Comparison of ENCODE assay signal across 23 cellular contexts in genomic region chr9:128908372-128908771, GRCh38. TPM values are rescaled to one million over a fixed set of nuclear protein-coding genes. Genes with fewer than 3 reads are reported as not detected.
DNase-seq lines count a peak whose midpoint lies in the region; ATAC-seq and TF ChIP-seq lines count a peak whose summit lies in the region.
"Had no signal": no experiment of that assay in that cellular context is flagged by ENCODE, and none has a peak within 500 bp of the region (broad histone marks: within the 10 kb centered on the region; RNA-seq: fewer than 3 reads in every experiment).

No MANE protein-coding gene starts in this region.

- H3K79me2 ChIP-seq in PC-9 (ENCODE audit: low read depth) = peaks cover 33% of the 10 kb centered on the region

- H3F3A ChIP-seq in PC-9 (ENCODE audit: insufficient read depth, low read depth) = peaks cover 54% of the 10 kb centered on the region

- intact Hi-C loops in CD4-positive, alpha-beta T cell (cut with DNase I, micrococcal nuclease) = no loop called here
- intact Hi-C loops in psoas muscle (cut with DNase I) (no loop called here), PC-9 (cut with micrococcal nuclease; ENCODE audit: unreplicated experiment) (no loop called here)

- H3K4me3 ChIP-seq in psoas muscle = no peak overlapping the region
- no peak overlapping the region for H3K4me3 ChIP-seq in PC-9
- H3K4me3 ChIP-seq: BLaER1, K562, SJSA1 had no signal

- CTCF ChIA-PET in CD4-positive, alpha-beta T cell (lab: Charles Lee) = interaction anchor here (1.3 kb wide), 1 partner anchor 10 kb away, joined by 3 read pairs; no protein-coding TSS in a partner anchor
- CTCF ChIA-PET in PC-9 (lab: Charles Lee) = interaction anchor here (0.8 kb wide), 1 partner anchor 120 kb away, joined by 7 read pairs; the partner anchor contains the start of gene SH3GLB2

- no peaks in the 10 kb centered on the region for H3K27me3 Mint-ChIP-seq in T-helper 1 cell treated with Interleukin-12 subunit alpha and Interleukin-12 subunit beta and Interleukin-4 antibody, amounts not matched to agents 30 μg/mL and 1 μg/mL, for 36 hours (ENCODE audit: low read depth)
- no peaks in the 10 kb centered on the region for H3K27me3 Mint-ChIP-seq in CD4-positive, alpha-beta T cell
- peaks cover 3% of the 10 kb centered on the region for H3K27me3 Mint-ChIP-seq in nephron progenitor cell (ENCODE audit: low read depth, poor library complexity)
- H3K27me3 Mint-ChIP-seq: CD4-positive, CD25-positive, alpha-beta regulatory T cell had no signal

- H3K36me3 Mint-ChIP-seq in T-helper 1 cell treated with Interleukin-12 subunit alpha and Interleukin-12 subunit beta and Interleukin-4 antibody, amounts not matched to agents 30 μg/mL and 1 μg/mL, for 36 hours (ENCODE audit: low read depth) = peaks cover 40% of the 10 kb centered on the region
- peaks cover 70% of the 10 kb centered on the region for H3K36me3 Mint-ChIP-seq in CD4-positive, alpha-beta T cell (ENCODE audit: low read depth)
- H3K36me3 Mint-ChIP-seq in nephron progenitor cell (ENCODE audit: low read depth) = peaks cover 37% of the 10 kb centered on the region

- WGBS in psoas muscle, 3 donors = 97 to 98% (median 97%) methylated on average over 24 of the region's 24 CpGs

- H3K4me2 ChIP-seq in PC-9 = no peak overlapping the region
- H3K4me2 ChIP-seq: BLaER1 had no signal

- no peaks in the 10 kb centered on the region for H3K9me3 Mint-ChIP-seq in T-helper 1 cell treated with Interleukin-12 subunit alpha and Interleukin-12 subunit beta and Interleukin-4 antibody, amounts not matched to agents 30 μg/mL and 1 μg/mL, for 36 hours
- no peaks in the 10 kb centered on the region for H3K9me3 Mint-ChIP-seq in CD4-positive, alpha-beta T cell
- no peaks in the 10 kb centered on the region for H3K9me3 Mint-ChIP-seq in nephron progenitor cell

- no peak overlapping the region for H3K27ac ChIP-seq in CD4-positive, alpha-beta T cell (ENCODE audit: low read depth, low read length)
- H3K27ac ChIP-seq in psoas muscle = no peak overlapping the region
- no peak overlapping the region for H3K27ac ChIP-seq in PC-9
- H3K27ac ChIP-seq: BLaER1, SJSA1 had no signal

- POLR2A ChIA-PET in CD4-positive, alpha-beta T cell (lab: Charles Lee) = no interaction called here
- POLR2A ChIA-PET in PC-9 (lab: Charles Lee; ENCODE audit: unreplicated experiment) = no interaction called here

- H3K4me1 ChIP-seq in psoas muscle (peaks cover 36% of the 10 kb centered on the region), PC-9 (replicated peaks; ENCODE audit: insufficient read depth) (peaks cover 48% of the 10 kb centered on the region)

- BruUV-seq in PC-9 (replicated peaks; lab: Mats Ljungman, UMichigan) = no TSS peak

- no peaks in the 10 kb centered on the region for H4K20me1 ChIP-seq in PC-9 (ENCODE audit: insufficient read depth)

- no peak overlapping the region for H3K4me3 Mint-ChIP-seq in T-helper 1 cell treated with Interleukin-12 subunit alpha and Interleukin-12 subunit beta and Interleukin-4 antibody, amounts not matched to agents 30 μg/mL and 1 μg/mL, for 36 hours
- no peak overlapping the region for H3K4me3 Mint-ChIP-seq in CD4-positive, alpha-beta T cell
- no peak overlapping the region for H3K4me3 Mint-ChIP-seq in nephron progenitor cell

- no peaks in the 10 kb centered on the region for H3K9me3 ChIP-seq in CD4-positive, alpha-beta T cell (ENCODE audit: control insufficient read depth, low read length)
- H3K9me3 ChIP-seq in psoas muscle (no peaks in the 10 kb centered on the region), PC-9 (ENCODE audit: insufficient read depth, low read depth) (no peaks in the 10 kb centered on the region)
- H3K9me3 ChIP-seq: BLaER1, SJSA1 had no signal

- peaks cover 48% of the 10 kb centered on the region for H3K4me1 Mint-ChIP-seq in T-helper 1 cell treated with Interleukin-12 subunit alpha and Interleukin-12 subunit beta and Interleukin-4 antibody, amounts not matched to agents 30 μg/mL and 1 μg/mL, for 36 hours (ENCODE audit: low read depth)
- peaks cover 49% of the 10 kb centered on the region for H3K4me1 Mint-ChIP-seq in CD4-positive, alpha-beta T cell (ENCODE audit: low read depth)
- peaks cover 27% of the 10 kb centered on the region for H3K4me1 Mint-ChIP-seq in nephron progenitor cell

- peak overlapping the region; percentile 15 for H3K27ac Mint-ChIP-seq in T-helper 1 cell treated with Interleukin-12 subunit alpha and Interleukin-12 subunit beta and Interleukin-4 antibody, amounts not matched to agents 30 μg/mL and 1 μg/mL, for 36 hours
- peak overlapping the region; percentile 65 for H3K27ac Mint-ChIP-seq in CD4-positive, alpha-beta T cell
- H3K27ac Mint-ChIP-seq in nephron progenitor cell = peak overlapping the region; percentile 25

- H3K9me2 ChIP-seq in PC-9 (ENCODE audit: insufficient read depth) = no peaks in the 10 kb centered on the region

- H3K27me3 ChIP-seq in CD4-positive, alpha-beta T cell (ENCODE audit: control insufficient read depth, insufficient read depth, low read length) = no peaks in the 10 kb centered on the region
- H3K27me3 ChIP-seq in psoas muscle (ENCODE audit: insufficient read depth in 3 of 3, low read length in 2 of 3) (no peaks in the 10 kb centered on the region), PC-9 (ENCODE audit: insufficient read depth, low read depth) (no peaks in the 10 kb centered on the region)
- H3K27me3 ChIP-seq: BLaER1, SJSA1 had no signal

- H2AFZ ChIP-seq in PC-9 = no peak overlapping the region

- no peak for DNase-seq in T-helper 1 cell
- DNase-seq in CD4-positive, alpha-beta T cell = no peak
- DNase-seq in ecto neural progenitor cell (ENCODE audit: low spot score) = peak; percentile 36
- DNase-seq in nephron progenitor cell = no peak
- no peak for DNase-seq in psoas muscle
- no peak for DNase-seq in PC-9
- DNase-seq: CD4-positive, CD25-positive, alpha-beta regulatory T cell; DMS53; Kasumi-1; NCI-H1092 treated with DMSO at 0.1 percent for 48 hours; NCI-H146; NCI-H2029; NCI-H446; NCI-H524 treated with DMSO at 0.1 percent for 48 hours; NCI-H774; Right ventricle myocardium superior had no signal

- peaks cover 0 to 39% of the 10 kb centered on the region in 2 donors for H3K36me3 ChIP-seq in psoas muscle (ENCODE audit: insufficient read depth in 1 of 2, low read depth in 1 of 2)
- peaks cover 15% of the 10 kb centered on the region; the same call in 1 of the 2 replicates for H3K36me3 ChIP-seq in PC-9 (ENCODE audit: low read depth)

- no peak for TF ChIP-seq CTCF in CD4-positive, alpha-beta T cell (IDR thresholded peaks at IDR 0.05)
- TF ChIP-seq CTCF in nephron progenitor cell (IDR thresholded peaks at IDR 0.05) = no peak
- TF ChIP-seq CTCF in psoas muscle (IDR thresholded peaks at IDR 0.05) = no peak
- no peak for TF ChIP-seq CTCF in PC-9 (conservative IDR thresholded peaks at IDR 0.05)

- ATAC-seq in CD4-positive, alpha-beta T cell (ENCODE audit: poor library complexity) = no peak
- ATAC-seq in psoas muscle (no peak), HG02759 (IDR thresholded peaks at IDR 0.05; ENCODE audit: unreplicated experiment) (no peak)
- ATAC-seq: K562 had no signal

RNA-seq across cellular contexts. Expression of gene PHYHD1, which starts 12.4 kb away (rescaled TPM):
- total RNA-seq in CD4-positive, alpha-beta T cell = 1 to 10 TPM; 1.6 to 2.6 TPM
- total RNA-seq in psoas muscle (10 to 100 TPM; 11.0 to 36.6 (median 29.9) TPM), PC-9 (2021) (4.2 and 6.3 TPM in 2 replicates)
- 10 to 100 TPM; 16.7 to 45.0 (median 20.0) TPM for polyA plus RNA-seq in psoas muscle
- total RNA-seq: Daoy, M059J, SJSA1 had no signal

RNA-seq across cellular contexts. Expression of gene LRRC8A, which starts 26.4 kb away (rescaled TPM):
- 10 to 100 TPM; 35.0 to 35.8 TPM for total RNA-seq in CD4-positive, alpha-beta T cell
- total RNA-seq in psoas muscle (10 to 100 TPM; 12.2 to 22.4 (median 18.3) TPM), PC-9 (2021) (90.3 and 95.7 TPM in 2 replicates)
- polyA plus RNA-seq in psoas muscle = 10 to 100 TPM; 11.6 to 71.5 (median 16.4) TPM

RNA-seq across cellular contexts. Expression of gene KYAT1, which starts 26.6 kb away (rescaled TPM):
- total RNA-seq in CD4-positive, alpha-beta T cell = 1 to 10 TPM; 2.8 to 4.7 TPM
- total RNA-seq in psoas muscle = 1 to 10 TPM; 6.4 to 8.9 (median 7.1) TPM
- polyA plus RNA-seq in psoas muscle = 10 to 100 TPM in 1 of 3 donors, 1 to 10 TPM in 2; 7.2 to 12.0 (median 7.9) TPM
- total RNA-seq in PC-9 (2021) = 26.1 and 27.6 TPM in 2 replicates

RNA-seq across cellular contexts. Expression of gene DOLK, which starts 39.0 kb away (rescaled TPM):
- 1 to 10 TPM; 7.4 to 7.8 TPM for total RNA-seq in CD4-positive, alpha-beta T cell
- total RNA-seq in psoas muscle (1 to 10 TPM; 4.5 to 9.0 (median 6.5) TPM), PC-9 (2021) (18.0 and 19.0 TPM in 2 replicates)
- 10 to 100 TPM in 2 of 3 donors, 1 to 10 TPM in 1; 6.2 to 14.0 (median 12.2) TPM for polyA plus RNA-seq in psoas muscle

RNA-seq across cellular contexts. Expression of gene NUP188, which starts 39.1 kb away (rescaled TPM):
- 10 to 100 TPM; 43.0 to 43.9 TPM for total RNA-seq in CD4-positive, alpha-beta T cell
- total RNA-seq in psoas muscle (10 to 100 TPM; 17.2 to 25.9 (median 25.4) TPM), PC-9 (2021) (59.7 and 90.0 TPM in 2 replicates)
- polyA plus RNA-seq in psoas muscle = 10 to 100 TPM in 2 of 3 donors, 1 to 10 TPM in 1; 9.8 to 28.1 (median 18.6) TPM

Comparison
In these comparisons a context has a peak if more than half of its experiments do, and no peak if none do; other contexts are left out.
1. H3K27ac Mint-ChIP-seq: peak in every context shown above with its lines; median percentile 65 in CD4-positive, alpha-beta T cell; 25 in nephron progenitor cell; 15 in T-helper 1 cell treated with Interleukin-12 subunit alpha and Interleukin-12 subunit beta and Interleukin-4 antibody, amounts not matched to agents 30 μg/mL and 1 μg/mL, for 36 hours.